In genomic region chr2:241041557-241042158, GRCh38 we compare ENCODE assay signal across 13 cellular contexts. TPM values are rescaled to one million over a fixed set of nuclear protein-coding genes. Genes with fewer than 3 reads are reported as not detected.
DNase-seq lines count a peak whose midpoint lies in the region; ATAC-seq, FAIRE-seq and TF ChIP-seq lines count a peak whose summit lies in the region.
"Had no signal": no experiment of that assay in that cellular context is flagged by ENCODE, and none has a peak within 500 bp of the region (broad histone marks: within the 10 kb centered on the region; RNA-seq: fewer than 3 reads in every experiment).

No MANE protein-coding gene starts in this region.

- intact Hi-C loops in activated CD8-positive, alpha-beta T cell treated with anti-CD3 and anti-CD28 coated beads for 36 hours (cut with micrococcal nuclease): no loop called here
- intact Hi-C loops in kidney (cut with DNase I) (no loop called here), dorsolateral prefrontal cortex (cut with DNase I) (no loop called here), prostate gland (cut with DNase I) (no loop called here)

- peaks cover 2% of the 10 kb centered on the region for H3K36me3 Mint-ChIP-seq in activated CD8-positive, alpha-beta T cell treated with anti-CD3 and anti-CD28 coated beads for 36 hours (ENCODE audit: low read depth)

- H3K27ac ChIP-seq in kidney (ENCODE audit: low read depth in 2 of 2, low read length in 2 of 2) (no peak overlapping the region), dorsolateral prefrontal cortex (no peak overlapping the region), prostate gland (no peak overlapping the region)
- H3K27ac ChIP-seq: gastrocnemius medialis had no signal

- H3K9me3 ChIP-seq in kidney (ENCODE audit: control insufficient read depth in 1 of 2, low read length in 2 of 2) (no peaks in the 10 kb centered on the region), prostate gland (no peaks in the 10 kb centered on the region)
- H3K9me3 ChIP-seq: gastrocnemius medialis had no signal

- H3K4me3 ChIP-seq in kidney (ENCODE audit: low read length in 2 of 2) (no peak overlapping the region), dorsolateral prefrontal cortex (no peak overlapping the region), prostate gland (no peak overlapping the region)
- H3K4me3 ChIP-seq: gastrocnemius medialis had no signal

- H3K4me3 Mint-ChIP-seq in activated CD8-positive, alpha-beta T cell treated with anti-CD3 and anti-CD28 coated beads for 36 hours: no peak overlapping the region

- peaks cover 4% of the 10 kb centered on the region for H3K9me3 Mint-ChIP-seq in activated CD8-positive, alpha-beta T cell treated with anti-CD3 and anti-CD28 coated beads for 36 hours

- no peak for TF ChIP-seq CTCF in GM13976 (IDR thresholded peaks at IDR 0.05; ENCODE audit: borderline replicate concordance, control extremely low read depth, extremely low read depth, insufficient read depth, missing control alignments)
- no peak for TF ChIP-seq CTCF in activated CD8-positive, alpha-beta T cell treated with anti-CD3 and anti-CD28 coated beads for 36 hours (IDR thresholded peaks at IDR 0.05)
- TF ChIP-seq CTCF in kidney (IDR thresholded peaks at IDR 0.05; ENCODE audit: borderline replicate concordance, extremely low read depth, insufficient read depth): no peak
- TF ChIP-seq CTCF in dorsolateral prefrontal cortex (IDR thresholded peaks at IDR 0.05 in 54 of 56, conservative IDR thresholded peaks at IDR 0.05 in 2 of 56; ENCODE audit: low read depth in 1 of 56, partially characterized antibody in 56 of 56): no peak
- TF ChIP-seq CTCF in prostate gland (IDR thresholded peaks at IDR 0.05): no peak

- peak; percentile 75 for DNase-seq in GM13976 (ENCODE audit: low spot score)
- no peak for DNase-seq in activated CD8-positive, alpha-beta T cell treated with anti-CD3 and anti-CD28 coated beads for 36 hours
- no peak for DNase-seq in kidney
- DNase-seq in stimulated activated CD4-positive, alpha-beta T cell treated with anti-CD3 and anti-CD28 coated beads, Interleukin-12 subunit alpha, Interleukin-12 subunit beta, amount 100 ng/mL, for 4 hours: no peak
- DNase-seq in dorsolateral prefrontal cortex: no peak
- no peak for DNase-seq in prostate gland (ENCODE audit: low spot score)
- DNase-seq: EL; gastrocnemius medialis; NCI-H226; stimulated activated CD4-positive, alpha-beta T cell treated with anti-CD3 and anti-CD28 coated beads, Interleukin-4, amount 100 ng/mL, for 1 hour had no signal

- H3K27me3 ChIP-seq in dorsolateral prefrontal cortex (peaks cover 0 to 9% (median 0%) of the 10 kb centered on the region in 45 donors), prostate gland (replicated peaks; ENCODE audit: insufficient read depth) (no peaks in the 10 kb centered on the region)
- H3K27me3 ChIP-seq: gastrocnemius medialis had no signal

- no peaks in the 10 kb centered on the region for H3K36me3 ChIP-seq in kidney (ENCODE audit: control insufficient read depth in 1 of 2, insufficient read depth in 2 of 2, low read length in 2 of 2)
- H3K36me3 ChIP-seq in prostate gland: no peaks in the 10 kb centered on the region

- POLR2A ChIA-PET in activated CD8-positive, alpha-beta T cell treated with anti-CD3 and anti-CD28 coated beads for 36 hours (lab: Charles Lee): no interaction called here

- in situ Hi-C loops in GM13976 (cut with MboI; ENCODE audit: low sequenced_read_pairs, unreplicated experiment): no loop called here

- TF ChIP-seq POLR2A in prostate gland (IDR thresholded peaks at IDR 0.05): no peak

- H3K4me1 Mint-ChIP-seq in activated CD8-positive, alpha-beta T cell treated with anti-CD3 and anti-CD28 coated beads for 36 hours (ENCODE audit: low read depth): peaks cover 12% of the 10 kb centered on the region

- CTCF ChIA-PET in activated CD8-positive, alpha-beta T cell treated with anti-CD3 and anti-CD28 coated beads for 36 hours (lab: Charles Lee): no interaction called here

- no peak overlapping the region for H3K27ac Mint-ChIP-seq in activated CD8-positive, alpha-beta T cell treated with anti-CD3 and anti-CD28 coated beads for 36 hours

- 72% methylated on average over 6 of the region's 6 CpGs for WGBS in prostate gland

- no peak overlapping the region for H3K9ac ChIP-seq in kidney (ENCODE audit: low read length in 2 of 2)

- no peak for FAIRE-seq in kidney (lab: Jason Lieb, UNC)
- FAIRE-seq: bronchial epithelial cell had no signal

- ATAC-seq in GM21360 (IDR thresholded peaks at IDR 0.05; ENCODE audit: unreplicated experiment): peak; percentile 65
- peak; percentile 75 for ATAC-seq in HG03354 (IDR thresholded peaks at IDR 0.05; ENCODE audit: poor library complexity, severe bottlenecking, unreplicated experiment)
- ATAC-seq in activated CD8-positive, alpha-beta T cell treated with anti-CD3 and anti-CD28 coated beads for 36 hours: peak; percentile 15
- ATAC-seq: gastrocnemius medialis had no signal

- H3K27me3 Mint-ChIP-seq in activated CD8-positive, alpha-beta T cell treated with anti-CD3 and anti-CD28 coated beads for 36 hours: no peaks in the 10 kb centered on the region

- H3K4me1 ChIP-seq in kidney (ENCODE audit: control insufficient read depth in 1 of 2, insufficient read depth in 1 of 2, low read depth in 1 of 2, low read length in 2 of 2) (peaks cover 3% of the 10 kb centered on the region in 2 donors), prostate gland (replicated peaks) (no peaks in the 10 kb centered on the region)
- H3K4me1 ChIP-seq: gastrocnemius medialis had no signal

RNA-seq across cellular contexts. Expression of gene SNED1, which starts 43.2 kb away (rescaled TPM):
- total RNA-seq in activated CD8-positive, alpha-beta T cell treated with anti-CD3 and anti-CD28 coated beads for 36 hours: 1 to 10 TPM; 1.4 to 1.8 TPM
- total RNA-seq in kidney: 42.1 TPM
- 3.0 TPM for polyA plus RNA-seq in kidney (ENCODE audit: insufficient read depth, low read depth, low replicate concordance)
- 10 to 100 TPM; 19.4 to 99.0 (median 47.6) TPM for total RNA-seq in dorsolateral prefrontal cortex
- 100 to 1,000 TPM in 1 of 2 donors, 10 to 100 TPM in 1; 32.0 to 115 TPM for total RNA-seq in prostate gland

Comparison
In these comparisons a context has a peak if more than half of its experiments do, and no peak if none do; other contexts are left out.
1. ATAC-seq: peak in every context shown above with its lines; median percentile 75 in HG03354; 65 in GM21360; 15 in activated CD8-positive, alpha-beta T cell treated with anti-CD3 and anti-CD28 coated beads for 36 hours.
2. RNA of gene SNED1, which starts 43.2 kb away (total RNA-seq): 32.0 to 115 TPM in prostate gland, 19.4 to 99.0 TPM in dorsolateral prefrontal cortex and 42.1 TPM in kidney (single experiment); 1.4 to 1.8 TPM in activated CD8-positive, alpha-beta T cell treated with anti-CD3 and anti-CD28 coated beads for 36 hours; every median in the first group is over 4 times any median in the second.